In genomic region chr11:93630037-93630436, GRCh38 we compare ENCODE assay signal across 30 cellular contexts.
"Had no signal": no experiment of that assay in that cellular context is flagged by ENCODE, and none has a peak within 500 bp of the region (broad histone marks: within the 10 kb centered on the region; RNA-seq: fewer than 3 reads in every experiment).

No MANE protein-coding gene starts in this region.

- H3K27ac ChIP-seq: KMS-11, PC-9, RWPE1, SJSA1 had no signal

- H3K4me1 ChIP-seq: SJSA1 had no signal

- H3K4me3 ChIP-seq: PC-9, SJSA1 had no signal

- DNase-seq: Karpas-422, KBM-7, MM.1S, MV-4-11, NCI-H1092, NCI-H1105, NCI-H1417 treated with DMSO at 0.1 percent for 48 hours, NCI-H1436 treated with DMSO at 0.1 percent for 48 hours, NCI-H1694 treated with DMSO at 0.1 percent for 48 hours, NCI-H187 treated with DMSO at 0.1 percent for 48 hours, NCI-H2029, NCI-H2081, NCI-H2171 treated with DMSO at 0.1 percent for 48 hours, NCI-H2227 treated with DMSO at 0.1 percent for 48 hours, NCI-H345, NCI-H446, NCI-H510A treated with DMSO at 0.1 percent for 48 hours, NCI-H524 treated with DMSO at 0.1 percent for 48 hours, NCI-H526 treated with DMSO at 0.1 percent for 48 hours, NCI-H774, PC-9, SHP77 treated with DMSO at 0.1 percent for 48 hours, SK-N-SH, SW 1271 had no signal

- H3K36me3 ChIP-seq: SJSA1 had no signal

- H3K4me2 ChIP-seq: KMS-11, PC-9, SK-N-SH had no signal

- FAIRE-seq: RCC 7860 had no signal

- H3K9ac ChIP-seq: KMS-11, SK-N-SH had no signal

- ATAC-seq: Panc1, Right ventricle myocardium inferior had no signal

- H3K9me3 ChIP-seq: SJSA1, SK-N-SH had no signal

- H3K27me3 ChIP-seq: SJSA1 had no signal

- H2AFZ ChIP-seq: PC-9 had no signal
